11 cellular contexts compared by ENCODE assay signal in the genomic region with DNA sequence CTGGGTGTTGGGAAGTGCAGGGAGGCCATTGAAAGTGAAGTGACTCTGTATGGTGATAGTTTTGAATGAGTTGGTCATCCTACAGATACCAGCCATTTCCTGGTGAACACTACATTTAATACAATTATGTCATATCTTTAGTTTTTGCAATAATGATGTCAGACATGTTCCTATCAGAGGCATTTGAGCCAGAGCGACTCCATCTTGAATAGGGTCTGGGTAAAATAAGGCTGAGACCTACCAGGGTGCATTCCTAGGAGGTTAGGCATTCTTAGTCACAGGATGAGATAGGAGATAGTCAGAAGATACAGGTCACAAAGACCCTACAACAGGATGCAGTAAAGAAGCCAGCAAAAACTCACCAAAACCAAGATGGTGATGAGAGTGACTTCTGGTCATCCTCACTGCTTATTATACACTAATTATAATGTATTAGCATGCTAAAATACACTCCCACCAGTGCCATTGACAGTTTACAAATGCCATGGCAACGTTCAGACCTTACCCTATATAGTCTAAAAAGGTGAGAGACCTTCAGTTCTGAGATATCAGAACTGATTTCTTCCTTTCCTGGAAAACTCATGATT. TPM values are rescaled to one million over a fixed set of nuclear protein-coding genes. Genes with fewer than 3 reads are reported as not detected.
DNase-seq lines count a peak whose midpoint lies in the region; ATAC-seq, FAIRE-seq and TF ChIP-seq lines count a peak whose summit lies in the region.
"Had no signal": no experiment of that assay in that cellular context is flagged by ENCODE, and none has a peak within 500 bp of the region (broad histone marks: within the 10 kb centered on the region; RNA-seq: fewer than 3 reads in every experiment).

No MANE protein-coding gene starts in this region.

- H3K4me3 ChIP-seq in PC-9 (peak overlapping the region; percentile 90; the same call in 1 of the 2 replicates), bronchial epithelial cell (ENCODE audit: low read depth, low read length) (no peak overlapping the region)
- H3K4me3 ChIP-seq: esophagus muscularis mucosa, upper lobe of right lung had no signal

- H3K9me2 ChIP-seq in PC-9 (ENCODE audit: insufficient read depth): no peaks in the 10 kb centered on the region

- intact Hi-C loops in PC-9 (cut with micrococcal nuclease; ENCODE audit: unreplicated experiment): loop anchor here (5.0 kb wide), 1 partner anchor 33 kb away; no protein-coding TSS in a partner anchor
- intact Hi-C loops in sciatic nerve (cut with DNase I): no loop called here

- H3K79me2 ChIP-seq in PC-9 (ENCODE audit: low read depth): peaks cover 70% of the 10 kb centered on the region

- peak overlapping the region; percentile 10 to 67 for H3K27ac Mint-ChIP-seq in activated naive CD4-positive, alpha-beta T cell treated with anti-CD3 and anti-CD28 coated beads, Interleukin-2, amount 50 U/mL, for 72 hours
- peak overlapping the region; percentile 27 for H3K27ac Mint-ChIP-seq in stimulated activated memory B cell treated with anti-CD40 and anti-IgM and Interleukin-4, amounts not matched to agents 10 μg/mL and 1 μg/mL and 100 μg/mL, for 72 hours

- DNase-seq in activated naive CD4-positive, alpha-beta T cell treated with anti-CD3 and anti-CD28 coated beads, Interleukin-2, amount 50 U/mL, for 72 hours (ENCODE audit: low spot score in 2 of 2): no peak
- no peak for DNase-seq in activated naive CD4-positive, alpha-beta T cell treated with Interleukin-2 at 50 U/mL for 16 hours
- DNase-seq in PC-9 (no peak), bronchial epithelial cell (ENCODE audit: low read depth) (peak; percentile 39), DMS153 treated with DMSO at 0.1 percent for 48 hours (lab: John Stamatoyannopoulos, UW; ENCODE audit: unreplicated experiment) (no peak), sciatic nerve (ENCODE audit: low spot score) (no peak), G401 (ENCODE audit: low spot score) (no peak)
- DNase-seq: upper lobe of right lung had no signal

- BruUV-seq in PC-9 (replicated peaks; lab: Mats Ljungman, UMichigan): no TSS peak

- H3K27me3 Mint-ChIP-seq in stimulated activated memory B cell treated with anti-CD40 and anti-IgM and Interleukin-4, amounts not matched to agents 10 μg/mL and 1 μg/mL and 100 μg/mL, for 72 hours: no peaks in the 10 kb centered on the region
- H3K27me3 Mint-ChIP-seq: central memory CD8-positive, alpha-beta T cell had no signal

- no peak for ATAC-seq in activated naive CD4-positive, alpha-beta T cell treated with anti-CD3 and anti-CD28 coated beads, Interleukin-2, amount 50 U/mL, for 72 hours
- ATAC-seq in stimulated activated memory B cell treated with anti-CD40 and anti-IgM and Interleukin-4, amounts not matched to agents 10 μg/mL and 1 μg/mL and 100 μg/mL, for 72 hours: no peak
- no peak for ATAC-seq in sciatic nerve
- ATAC-seq: upper lobe of right lung had no signal

- H4K20me1 ChIP-seq in PC-9 (ENCODE audit: insufficient read depth): no peaks in the 10 kb centered on the region

- no peak overlapping the region for H3K27ac ChIP-seq in PC-9
- H3K27ac ChIP-seq: esophagus muscularis mucosa, upper lobe of right lung had no signal

- no peaks in the 10 kb centered on the region for H3K9me3 ChIP-seq in PC-9 (ENCODE audit: insufficient read depth, low read depth)
- H3K9me3 ChIP-seq: esophagus muscularis mucosa, upper lobe of right lung had no signal

- FAIRE-seq in bronchial epithelial cell (lab: Jason Lieb, UNC): no peak

- no peaks in the 10 kb centered on the region for H3K9me3 Mint-ChIP-seq in activated naive CD4-positive, alpha-beta T cell treated with anti-CD3 and anti-CD28 coated beads, Interleukin-2, amount 50 U/mL, for 72 hours
- no peaks in the 10 kb centered on the region for H3K9me3 Mint-ChIP-seq in stimulated activated memory B cell treated with anti-CD40 and anti-IgM and Interleukin-4, amounts not matched to agents 10 μg/mL and 1 μg/mL and 100 μg/mL, for 72 hours
- H3K9me3 Mint-ChIP-seq: central memory CD8-positive, alpha-beta T cell had no signal

- no peak overlapping the region for H2AFZ ChIP-seq in PC-9

- peaks cover 34% of the 10 kb centered on the region for H3K4me1 ChIP-seq in PC-9 (replicated peaks; ENCODE audit: insufficient read depth)

- H3K27me3 ChIP-seq in PC-9 (ENCODE audit: insufficient read depth, low read depth) (no peaks in the 10 kb centered on the region), bronchial epithelial cell (ENCODE audit: control insufficient read depth, insufficient read depth, low read length) (no peaks in the 10 kb centered on the region)
- H3K27me3 ChIP-seq: esophagus muscularis mucosa, upper lobe of right lung had no signal

- H3K36me3 ChIP-seq in PC-9 (ENCODE audit: low read depth) (peaks cover 5% of the 10 kb centered on the region; the same call in 1 of the 2 replicates), bronchial epithelial cell (ENCODE audit: control insufficient read depth, insufficient read depth, low read length) (no peaks in the 10 kb centered on the region)
- H3K36me3 ChIP-seq: esophagus muscularis mucosa, upper lobe of right lung had no signal

- CTCF ChIA-PET in PC-9 (lab: Charles Lee): no interaction called here

- peaks cover 46% of the 10 kb centered on the region for H3K4me1 Mint-ChIP-seq in stimulated activated memory B cell treated with anti-CD40 and anti-IgM and Interleukin-4, amounts not matched to agents 10 μg/mL and 1 μg/mL and 100 μg/mL, for 72 hours

- H3K4me2 ChIP-seq in PC-9: peak overlapping the region; percentile 86

- in situ Hi-C loops in G401 (cut with HindIII; ENCODE audit: low sequenced_read_pairs): no loop called here

- POLR2A ChIA-PET in PC-9 (lab: Charles Lee; ENCODE audit: unreplicated experiment): no interaction called here

- H3K4me3 Mint-ChIP-seq in stimulated activated memory B cell treated with anti-CD40 and anti-IgM and Interleukin-4, amounts not matched to agents 10 μg/mL and 1 μg/mL and 100 μg/mL, for 72 hours: peak overlapping the region; percentile 12
- H3K4me3 Mint-ChIP-seq: central memory CD8-positive, alpha-beta T cell had no signal

- TF ChIP-seq CTCF in PC-9 (conservative IDR thresholded peaks at IDR 0.05): no peak
- TF ChIP-seq CTCF in bronchial epithelial cell (IDR thresholded peaks at IDR 0.05; ENCODE audit: insufficient read depth, low read length, severe bottlenecking): no peak

- peaks cover 0 to 12% of the 10 kb centered on the region in 2 donors for H3K36me3 Mint-ChIP-seq in activated naive CD4-positive, alpha-beta T cell treated with anti-CD3 and anti-CD28 coated beads, Interleukin-2, amount 50 U/mL, for 72 hours
- H3K36me3 Mint-ChIP-seq in stimulated activated memory B cell treated with anti-CD40 and anti-IgM and Interleukin-4, amounts not matched to agents 10 μg/mL and 1 μg/mL and 100 μg/mL, for 72 hours: peaks cover 4% of the 10 kb centered on the region

- H3F3A ChIP-seq in PC-9 (ENCODE audit: insufficient read depth, low read depth): peaks cover 18% of the 10 kb centered on the region

RNA-seq across cellular contexts. Expression of a gene that starts 28.2 kb away (rescaled TPM):
- 10 to 100 TPM; 52.0 to 53.3 TPM for total RNA-seq in activated naive CD4-positive, alpha-beta T cell treated with anti-CD3 and anti-CD28 coated beads, Interleukin-2, amount 50 U/mL, for 72 hours
- total RNA-seq in PC-9 (2021): 133 and 159 TPM in 2 replicates
- 41.5 and 53.7 TPM in 2 replicates for total RNA-seq in bronchial epithelial cell
- total RNA-seq in sciatic nerve: 32.5 TPM
- total RNA-seq in G401 (2014; rRNA removed; shearing (Covaris generic)): 96.2 and 99.5 TPM in 2 replicates

RNA-seq across cellular contexts. Expression of a gene that starts 28.6 kb away (rescaled TPM):
- 10 to 100 TPM; 29.7 to 39.7 TPM for total RNA-seq in activated naive CD4-positive, alpha-beta T cell treated with anti-CD3 and anti-CD28 coated beads, Interleukin-2, amount 50 U/mL, for 72 hours
- total RNA-seq in PC-9 (2021): 44.0 and 59.4 TPM in 2 replicates
- 16.3 and 22.7 TPM in 2 replicates for total RNA-seq in bronchial epithelial cell
- total RNA-seq in sciatic nerve: 27.2 TPM
- 4.0 and 10.9 TPM in 2 replicates for total RNA-seq in G401 (2014; rRNA removed; shearing (Covaris generic))
